Comparison of ENCODE assay signal across 14 cellular contexts in genomic region chr15:67571643-67572415, GRCh38.
DNase-seq lines count a peak whose midpoint lies in the region.
"Had no signal": no experiment of that assay in that cellular context is flagged by ENCODE, and none has a peak within 500 bp of the region (broad histone marks: within the 10 kb centered on the region; RNA-seq: fewer than 3 reads in every experiment).

No MANE protein-coding gene starts in this region.

- no peaks in the 10 kb centered on the region for H3K9me3 ChIP-seq in duodenal mucosa (ENCODE audit: control insufficient read depth in 1 of 2, low read length in 2 of 2)
- no peaks in the 10 kb centered on the region for H3K9me3 ChIP-seq in mucosa of rectum (ENCODE audit: control insufficient read depth in 2 of 2, low read length in 2 of 2)

- H3K36me3 ChIP-seq in duodenal mucosa (ENCODE audit: control insufficient read depth in 1 of 2, insufficient read depth in 2 of 2, low read length in 2 of 2) (no peaks in the 10 kb centered on the region), mucosa of rectum (ENCODE audit: control insufficient read depth in 2 of 2, insufficient read depth in 2 of 2, low read length in 2 of 2) (no peaks in the 10 kb centered on the region)

- H3K4me3 ChIP-seq in duodenal mucosa (ENCODE audit: low read depth in 1 of 2, low read length in 2 of 2) (peak overlapping the region; percentile 36), mucosa of rectum (ENCODE audit: low read length in 2 of 2) (peak overlapping the region; percentile 19 to 53)

- DNase-seq in ELR (ENCODE audit: low read depth) (peak; percentile 32), HuH-7 (ENCODE audit: low spot score) (peak; percentile 48), NCI-H2029 (lab: John Stamatoyannopoulos, UW) (no peak)
- DNase-seq in activated CD4-positive, CD25-positive, alpha-beta regulatory T cell (lab: John Stamatoyannopoulos, UW) = no peak
- DNase-seq in stimulated activated CD4-positive, alpha-beta T cell treated with anti-CD3 and anti-CD28 coated beads, Interleukin-2, amount 100 ng/mL, for 24 hours = no peak
- no peak for DNase-seq in activated CD4-positive, alpha-beta T cell treated with anti-CD3 and anti-CD28 coated beads, Interleukin-2, amount 50 U/mL, for 1 hour
- DNase-seq: 8988T, C1 segment of cervical spinal cord, EL, NCI-H187 treated with DMSO at 0.1 percent for 48 hours, NCI-H2171 treated with DMSO at 0.1 percent for 48 hours, SHP77 treated with DMSO at 0.1 percent for 48 hours had no signal

- H3K27ac ChIP-seq in duodenal mucosa (ENCODE audit: low read depth, low read length) (peak overlapping the region; percentile 28), mucosa of rectum (ENCODE audit: low read depth in 2 of 2, low read length in 2 of 2) (peak overlapping the region; percentile 84 to 85)

- H3K4me1 ChIP-seq in duodenal mucosa (ENCODE audit: control insufficient read depth in 1 of 2, insufficient read depth in 2 of 2, low read length in 2 of 2) = peaks cover 19 to 34% of the 10 kb centered on the region in 2 donors
- peaks cover 11 to 28% of the 10 kb centered on the region in 2 donors for H3K4me1 ChIP-seq in mucosa of rectum (ENCODE audit: control insufficient read depth in 2 of 2, insufficient read depth in 2 of 2, low read length in 2 of 2)

- H3K9ac ChIP-seq in duodenal mucosa (ENCODE audit: low read depth in 1 of 2, low read length in 2 of 2) (peak overlapping the region; percentile 7 to 13), mucosa of rectum (ENCODE audit: low read depth in 1 of 2, low read length in 2 of 2) (peak overlapping the region in 1 of 2 donors; percentile 34)

- H3K27me3 ChIP-seq in duodenal mucosa (ENCODE audit: control insufficient read depth in 1 of 2, insufficient read depth in 2 of 2, low read length in 2 of 2) (no peaks in the 10 kb centered on the region), mucosa of rectum (ENCODE audit: control insufficient read depth in 2 of 2, insufficient read depth in 2 of 2, low read length in 2 of 2) (no peaks in the 10 kb centered on the region)

Comparison
In these comparisons a context has a peak if more than half of its experiments do, and no peak if none do; other contexts are left out.
1. DNase-seq: peak in ELR (single experiment) and HuH-7 (single experiment); none in activated CD4-positive, CD25-positive, alpha-beta regulatory T cell (0 of 4), stimulated activated CD4-positive, alpha-beta T cell treated with anti-CD3 and anti-CD28 coated beads, Interleukin-2, amount 100 ng/mL, for 24 hours (0 of 2), activated CD4-positive, alpha-beta T cell treated with anti-CD3 and anti-CD28 coated beads, Interleukin-2, amount 50 U/mL, for 1 hour (single experiment) and NCI-H2029 (single experiment).